Comparison of ENCODE assay signal across 21 cellular contexts in the genomic region with DNA sequence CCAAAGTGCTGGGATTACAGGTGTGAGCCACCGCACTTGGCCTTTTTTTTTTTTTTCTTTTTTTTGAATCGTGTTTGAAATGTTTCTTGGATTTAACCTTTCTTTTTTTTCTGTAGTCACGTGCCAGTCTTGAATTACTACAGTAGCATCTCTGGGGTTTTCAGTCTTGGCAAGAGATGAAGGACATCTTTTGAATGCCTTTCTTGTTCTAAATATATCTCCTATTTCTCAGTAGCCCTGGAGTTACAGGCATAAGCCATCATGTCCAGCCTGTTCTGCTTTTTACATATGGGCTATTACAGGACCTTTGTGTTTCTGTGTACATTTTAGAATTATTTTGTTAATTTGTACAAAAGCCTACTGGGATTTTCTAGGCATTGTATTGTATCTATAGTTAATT.
DNase-seq lines count a peak whose midpoint lies in the region; ATAC-seq and TF ChIP-seq lines count a peak whose summit lies in the region.
"Had no signal": no experiment of that assay in that cellular context is flagged by ENCODE, and none has a peak within 500 bp of the region (broad histone marks: within the 10 kb centered on the region; RNA-seq: fewer than 3 reads in every experiment).

No MANE protein-coding gene starts in this region.

- no peak for TF ChIP-seq RAD21 in IMR-90 (IDR thresholded peaks at IDR 0.05; ENCODE audit: low read length)

- no peak overlapping the region for H3K4me3 ChIP-seq in IMR-90 (ENCODE audit: insufficient read depth, low read depth, low read length)
- H3K4me3 ChIP-seq in astrocyte of the cerebellum (ENCODE audit: low read depth, low read length) = no peak overlapping the region
- H3K4me3 ChIP-seq in fibroblast of the aortic adventitia (ENCODE audit: low read depth, low read length) = no peak overlapping the region
- H3K4me3 ChIP-seq in sigmoid colon = no peak overlapping the region
- H3K4me3 ChIP-seq: hepatocyte, testis had no signal

- H2BK5ac ChIP-seq in IMR-90 (ENCODE audit: low read depth, low read length, poor library complexity, severe bottlenecking) = no peak overlapping the region

- TF ChIP-seq POLR2A in IMR-90 (IDR thresholded peaks at IDR 0.05; ENCODE audit: low read depth, low read length) (no peak), sigmoid colon (IDR thresholded peaks at IDR 0.05) (no peak)

- no peak for ATAC-seq in IMR-90 (ENCODE audit: low read depth)
- ATAC-seq: activated CD4-positive, alpha-beta T cell treated with anti-CD3 and anti-CD28 coated beads for 36 hours; foreskin keratinocyte; left lobe of liver; stimulated activated naive CD8-positive, alpha-beta T cell treated with anti-CD3 and anti-CD28 coated beads, Interleukin-15, Interleukin-2, amounts not matched to agents 100 U/mL and 50 U/mL, for 24 hours had no signal

- no peak overlapping the region for H3K9ac ChIP-seq in IMR-90 (ENCODE audit: low read depth, low read length)
- H3K9ac ChIP-seq: SK-N-SH had no signal

- H3K56ac ChIP-seq in IMR-90 (ENCODE audit: extremely low read depth, insufficient read depth, low read length) = no peak overlapping the region

- no peak overlapping the region for H2AK5ac ChIP-seq in IMR-90 (ENCODE audit: low read depth, low read length)

- CTCF ChIA-PET in IMR-90 (lab: Yijun Ruan, JAX) = no interaction called here

- no peak overlapping the region for H2BK20ac ChIP-seq in IMR-90 (ENCODE audit: low read depth, low read length)

- H4K91ac ChIP-seq in IMR-90 (ENCODE audit: insufficient read depth, low read depth, low read length) = no peak overlapping the region

- H3K14ac ChIP-seq in IMR-90 (replicated peaks; ENCODE audit: low read depth, low read length) = no peak overlapping the region

- H2AK9ac ChIP-seq in IMR-90 (replicated peaks; ENCODE audit: low read depth, low read length, poor library complexity) = no peak overlapping the region

- TF ChIP-seq EP300 in sigmoid colon (IDR thresholded peaks at IDR 0.05) = no peak

- H4K20me1 ChIP-seq in IMR-90 (ENCODE audit: insufficient read depth, low read length) = no peaks in the 10 kb centered on the region

- TF ChIP-seq CTCF in IMR-90 (conservative IDR thresholded peaks at IDR 0.05; ENCODE audit: low read depth, low read length) (no peak), astrocyte of the cerebellum (IDR thresholded peaks at IDR 0.05; ENCODE audit: low read depth, low read length, missing control alignments) (no peak), fibroblast of the aortic adventitia (IDR thresholded peaks at IDR 0.05; ENCODE audit: insufficient read depth, low read length) (no peak), sigmoid colon (IDR thresholded peaks at IDR 0.05) (no peak)

- H3K9me3 ChIP-seq in IMR-90 (ENCODE audit: control insufficient read depth, insufficient read depth, low read length) (no peaks in the 10 kb centered on the region), sigmoid colon (no peaks in the 10 kb centered on the region)
- H3K9me3 ChIP-seq: SK-N-SH, testis had no signal

- H3K27ac ChIP-seq in IMR-90 (ENCODE audit: insufficient read depth, low read length) (no peak overlapping the region), sigmoid colon (no peak overlapping the region)
- H3K27ac ChIP-seq: foreskin keratinocyte, hepatocyte, HL-60, testis had no signal

- H4K8ac ChIP-seq in IMR-90 (ENCODE audit: low read depth in 2 of 2, low read length in 2 of 2) = no peak overlapping the region

- H3K79me1 ChIP-seq in IMR-90 (ENCODE audit: low read depth in 1 of 2, low read length in 2 of 2) = peaks cover 7 to 16% of the 10 kb centered on the region in 2 experiments; a peak in 3 of 4 replicates

- no peak overlapping the region for H2BK120ac ChIP-seq in IMR-90 (ENCODE audit: low read depth, low read length)

- in situ Hi-C loops in IMR-90 (cut with MboI; ENCODE audit: low sequenced_read_pairs) = no loop called here
- in situ Hi-C loops in astrocyte of the cerebellum (cut with HindIII; ENCODE audit: low sequenced_read_pairs) = no loop called here

- no peak overlapping the region for H3K23ac ChIP-seq in IMR-90 (ENCODE audit: low read depth, low read length)

- no peak overlapping the region for H3K4me2 ChIP-seq in IMR-90 (ENCODE audit: low read depth, low read length)
- H3K4me2 ChIP-seq: hepatocyte, SK-N-SH had no signal

- H4K5ac ChIP-seq in IMR-90 (ENCODE audit: low read depth, low read length) = no peak overlapping the region

- H3K4me1 ChIP-seq in IMR-90 (ENCODE audit: control insufficient read depth, insufficient read depth, low read length) (no peaks in the 10 kb centered on the region), sigmoid colon (peaks cover 0 to 10% (median 5%) of the 10 kb centered on the region in 4 donors)
- H3K4me1 ChIP-seq: foreskin keratinocyte, testis had no signal

- H3K18ac ChIP-seq in IMR-90 (ENCODE audit: low read depth, low read length) = no peak overlapping the region

- H3K36me3 ChIP-seq in IMR-90 (ENCODE audit: control insufficient read depth, insufficient read depth, low read length) (peaks cover 13% of the 10 kb centered on the region), sigmoid colon (peaks cover 0 to 35% (median 4%) of the 10 kb centered on the region in 4 donors)

- POLR2A ChIA-PET in IMR-90 (lab: Charles Lee; ENCODE audit: unreplicated experiment) = no interaction called here

- no peak overlapping the region for H2BK15ac ChIP-seq in IMR-90 (ENCODE audit: low read depth, low read length)

- dilution Hi-C loops in IMR-90 (cut with HindIII; ENCODE audit: low sequenced_read_pairs, unreplicated experiment) = no loop called here

- BruUV-seq in IMR-90 (replicated peaks; lab: Mats Ljungman, UMichigan) = no TSS peak

- 0 out of 2 replicates have a peak, but pooled peaks cover 4% of the 10 kb centered on the region for H3K9me1 ChIP-seq in IMR-90 (ENCODE audit: insufficient read depth, low read length)

- intact Hi-C loops in IMR-90 (cut with micrococcal nuclease) = no loop called here
- intact Hi-C loops in sigmoid colon (cut with DNase I) = no loop called here

- no peak overlapping the region for H3K4ac ChIP-seq in IMR-90 (ENCODE audit: low read depth, low read length)

- H2AFZ ChIP-seq in IMR-90 (replicated peaks; ENCODE audit: low read length, poor library complexity) = no peak overlapping the region
- H2AFZ ChIP-seq: hepatocyte had no signal

- H3K27me3 ChIP-seq in IMR-90 (ENCODE audit: control insufficient read depth, insufficient read depth, low read length) = no peaks in the 10 kb centered on the region
- no peaks in the 10 kb centered on the region for H3K27me3 ChIP-seq in sigmoid colon
- H3K27me3 ChIP-seq: foreskin keratinocyte, hepatocyte, testis had no signal

- DNase-seq in IMR-90 = peak; percentile 26
- peak; percentile 12 for DNase-seq in astrocyte of the cerebellum (ENCODE audit: low read depth)
- peak; percentile 33 for DNase-seq in fibroblast of the aortic adventitia (ENCODE audit: low read depth)
- DNase-seq in pons (ENCODE audit: low spot score) = peak; percentile 18
- DNase-seq in sigmoid colon = no peak
- no peak for DNase-seq in hypothalamus (lab: John Stamatoyannopoulos, UW)
- DNase-seq in SK-N-DZ (ENCODE audit: low spot score) = no peak
- DNase-seq: activated CD4-positive, alpha-beta T cell treated with anti-CD3 and anti-CD28 coated beads for 36 hours; activated T-cell treated with anti-CD3 and anti-CD28 coated beads for 4 hours; DMS 273 treated with DMSO at 0.1 percent for 48 hours; foreskin keratinocyte; NCI-H1436 treated with DMSO at 0.1 percent for 48 hours; NCI-H2107; NCI-H446 treated with DMSO at 0.1 percent for 48 hours; RPMI8226; SK-N-SH; stimulated activated naive CD8-positive, alpha-beta T cell treated with anti-CD3 and anti-CD28 coated beads, Interleukin-15, Interleukin-2, amounts not matched to agents 100 U/mL and 50 U/mL, for 24 hours; testis had no signal

- no CpG with 5 or more reads among the region's 3 CpGs for WGBS in IMR-90 (ENCODE audit: extremely low coverage in 2 of 2, insufficient read length in 1 of 2), 2 experiments
- 92 to 93% methylated on average over 3 of the region's 3 CpGs for WGBS in sigmoid colon, 2 donors

TF ChIP-seq in IMR-90, 13 proteins besides CTCF, POLR2A, EP300 and RAD21:
- no peak for TF ChIP-seq CEBPB (IDR thresholded peaks at IDR 0.05; ENCODE audit: low read depth, low read length)
- TF ChIP-seq MXI1 (IDR thresholded peaks at IDR 0.05; ENCODE audit: borderline replicate concordance, low read depth, low read length) = no peak
- no peak for TF ChIP-seq RFX5 (IDR thresholded peaks at IDR 0.05; ENCODE audit: low read depth, low read length)
- no peak for TF ChIP-seq SMC3 (IDR thresholded peaks at IDR 0.05; ENCODE audit: low read depth, low read length)
- TF ChIP-seq, protein P1, sequence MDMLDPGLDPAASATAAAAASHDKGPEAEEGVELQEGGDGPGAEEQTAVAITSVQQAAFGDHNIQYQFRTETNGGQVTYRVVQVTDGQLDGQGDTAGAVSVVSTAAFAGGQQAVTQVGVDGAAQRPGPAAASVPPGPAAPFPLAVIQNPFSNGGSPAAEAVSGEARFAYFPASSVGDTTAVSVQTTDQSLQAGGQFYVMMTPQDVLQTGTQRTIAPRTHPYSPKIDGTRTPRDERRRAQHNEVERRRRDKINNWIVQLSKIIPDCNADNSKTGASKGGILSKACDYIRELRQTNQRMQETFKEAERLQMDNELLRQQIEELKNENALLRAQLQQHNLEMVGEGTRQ (IDR thresholded peaks at IDR 0.05; ENCODE audit: low read depth, low read length) = no peak
- TF ChIP-seq, protein P2, sequence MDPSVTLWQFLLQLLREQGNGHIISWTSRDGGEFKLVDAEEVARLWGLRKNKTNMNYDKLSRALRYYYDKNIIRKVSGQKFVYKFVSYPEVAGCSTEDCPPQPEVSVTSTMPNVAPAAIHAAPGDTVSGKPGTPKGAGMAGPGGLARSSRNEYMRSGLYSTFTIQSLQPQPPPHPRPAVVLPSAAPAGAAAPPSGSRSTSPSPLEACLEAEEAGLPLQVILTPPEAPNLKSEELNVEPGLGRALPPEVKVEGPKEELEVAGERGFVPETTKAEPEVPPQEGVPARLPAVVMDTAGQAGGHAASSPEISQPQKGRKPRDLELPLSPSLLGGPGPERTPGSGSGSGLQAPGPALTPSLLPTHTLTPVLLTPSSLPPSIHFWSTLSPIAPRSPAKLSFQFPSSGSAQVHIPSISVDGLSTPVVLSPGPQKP (IDR thresholded peaks at IDR 0.05; ENCODE audit: borderline replicate concordance, low read depth, low read length) = no peak
- TF ChIP-seq CHD1 (IDR thresholded peaks at IDR 0.05; ENCODE audit: low read depth, low read length) = no peak
- TF ChIP-seq MAFK (IDR thresholded peaks at IDR 0.05; ENCODE audit: low read depth, low read length) = no peak
- no peak for TF ChIP-seq BHLHE40 (IDR thresholded peaks at IDR 0.05; ENCODE audit: low read depth, low read length)
- TF ChIP-seq FOS (IDR thresholded peaks at IDR 0.05; ENCODE audit: low read depth, low read length) = no peak
- no peak for TF ChIP-seq NFE2L2 (IDR thresholded peaks at IDR 0.05; ENCODE audit: low read depth, low read length)
TF ChIP-seq in IMR-90: peak in this region for 0.

Comparison
In these comparisons a context has a peak if more than half of its experiments do, and no peak if none do; other contexts are left out.
1. DNase-seq: peak in IMR-90 (single experiment), astrocyte of the cerebellum (single experiment), fibroblast of the aortic adventitia (single experiment) and pons (single experiment); none in sigmoid colon (single experiment), hypothalamus (0 of 51) and SK-N-DZ (single experiment).